Comparison of ENCODE assay signal across 1 cellular context in genomic region chr10:102342958-102343357, GRCh38.
TF ChIP-seq lines count a peak whose summit lies in the region.

No MANE protein-coding gene starts in this region.

TF ChIP-seq in GM23338, 12 proteins besides CTCF, POLR2A, EP300 and RAD21:
- TF ChIP-seq EZH2 (IDR thresholded peaks at IDR 0.05; ENCODE audit: low read depth, unreplicated experiment) (no peak), CREB1 (CRISPR knock-in tag; IDR thresholded peaks at IDR 0.05; ENCODE audit: low read depth) (no peak), ZNF462 (CRISPR knock-in tag; IDR thresholded peaks at IDR 0.05) (no peak), REST (IDR thresholded peaks at IDR 0.05; ENCODE audit: unreplicated experiment) (no peak), ZNF331 (CRISPR knock-in tag; IDR thresholded peaks at IDR 0.05; ENCODE audit: low read depth) (no peak), ZNF114 (CRISPR knock-in tag; IDR thresholded peaks at IDR 0.05) (no peak), STAT1 (IDR thresholded peaks at IDR 0.05; ENCODE audit: unreplicated experiment) (no peak), NANOG (IDR thresholded peaks at IDR 0.05; ENCODE audit: borderline replicate concordance) (no peak)
